1 cellular context compared by ENCODE assay signal in genomic region chr18:49476664-49477411, GRCh38.
TF ChIP-seq lines count a peak whose summit lies in the region.

No MANE protein-coding gene starts in this region.

TF ChIP-seq in HepG2, 621 proteins besides CTCF, POLR2A, EP300 and RAD21 (continued from another document):
- TF ChIP-seq, protein P1, sequence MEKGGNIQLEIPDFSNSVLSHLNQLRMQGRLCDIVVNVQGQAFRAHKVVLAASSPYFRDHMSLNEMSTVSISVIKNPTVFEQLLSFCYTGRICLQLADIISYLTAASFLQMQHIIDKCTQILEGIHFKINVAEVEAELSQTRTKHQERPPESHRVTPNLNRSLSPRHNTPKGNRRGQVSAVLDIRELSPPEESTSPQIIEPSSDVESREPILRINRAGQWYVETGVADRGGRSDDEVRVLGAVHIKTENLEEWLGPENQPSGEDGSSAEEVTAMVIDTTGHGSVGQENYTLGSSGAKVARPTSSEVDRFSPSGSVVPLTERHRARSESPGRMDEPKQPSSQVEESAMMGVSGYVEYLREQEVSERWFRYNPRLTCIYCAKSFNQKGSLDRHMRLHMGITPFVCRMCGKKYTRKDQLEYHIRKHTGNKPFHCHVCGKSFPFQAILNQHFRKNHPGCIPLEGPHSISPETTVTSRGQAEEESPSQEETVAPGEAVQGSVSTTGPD (CRISPR knock-in tag; IDR thresholded peaks at IDR 0.05): no peak
- TF ChIP-seq ZSCAN21 (CRISPR knock-in tag; IDR thresholded peaks at IDR 0.05; ENCODE audit: borderline replicate concordance) (no peak), ZNF160 (CRISPR knock-in tag; IDR thresholded peaks at IDR 0.05) (no peak), RFXANK (CRISPR knock-in tag; IDR thresholded peaks at IDR 0.05) (no peak), ZNF773 (CRISPR knock-in tag; IDR thresholded peaks at IDR 0.05; ENCODE audit: borderline replicate concordance) (no peak), REPIN1 (CRISPR knock-in tag; IDR thresholded peaks at IDR 0.05; ENCODE audit: borderline replicate concordance, low read depth) (no peak), NFE2L2 (IDR thresholded peaks at IDR 0.05; ENCODE audit: low read length) (peak; percentile 82), ZNF547 (CRISPR knock-in tag; IDR thresholded peaks at IDR 0.05) (no peak), TCF12 (IDR thresholded peaks at IDR 0.05) (no peak), TCF12 (CRISPR knock-in tag; IDR thresholded peaks at IDR 0.05) (no peak), MAFF (IDR thresholded peaks at IDR 0.05; ENCODE audit: low read depth, low read length) (peak; percentile 45), ZNF766 (CRISPR knock-in tag; IDR thresholded peaks at IDR 0.05; ENCODE audit: borderline replicate concordance) (no peak), ZNF883 (CRISPR knock-in tag; IDR thresholded peaks at IDR 0.05; ENCODE audit: not compliant biosample characterization) (no peak)
- TF ChIP-seq, protein P2, sequence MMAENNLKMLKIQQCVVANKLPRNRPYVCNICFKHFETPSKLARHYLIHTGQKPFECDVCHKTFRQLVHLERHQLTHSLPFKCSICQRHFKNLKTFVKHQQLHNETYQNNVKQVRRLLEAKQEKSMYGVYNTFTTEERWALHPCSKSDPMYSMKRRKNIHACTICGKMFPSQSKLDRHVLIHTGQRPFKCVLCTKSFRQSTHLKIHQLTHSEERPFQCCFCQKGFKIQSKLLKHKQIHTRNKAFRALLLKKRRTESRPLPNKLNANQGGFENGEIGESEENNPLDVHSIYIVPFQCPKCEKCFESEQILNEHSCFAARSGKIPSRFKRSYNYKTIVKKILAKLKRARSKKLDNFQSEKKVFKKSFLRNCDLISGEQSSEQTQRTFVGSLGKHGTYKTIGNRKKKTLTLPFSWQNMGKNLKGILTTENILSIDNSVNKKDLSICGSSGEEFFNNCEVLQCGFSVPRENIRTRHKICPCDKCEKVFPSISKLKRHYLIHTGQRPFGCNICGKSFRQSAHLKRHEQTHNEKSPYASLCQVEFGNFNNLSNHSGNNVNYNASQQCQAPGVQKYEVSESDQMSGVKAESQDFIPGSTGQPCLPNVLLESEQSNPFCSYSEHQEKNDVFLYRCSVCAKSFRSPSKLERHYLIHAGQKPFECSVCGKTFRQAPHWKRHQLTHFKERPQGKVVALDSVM (CRISPR knock-in tag; IDR thresholded peaks at IDR 0.05): no peak
